Comparison of ENCODE assay signal across 1 cellular context in the genomic region with DNA sequence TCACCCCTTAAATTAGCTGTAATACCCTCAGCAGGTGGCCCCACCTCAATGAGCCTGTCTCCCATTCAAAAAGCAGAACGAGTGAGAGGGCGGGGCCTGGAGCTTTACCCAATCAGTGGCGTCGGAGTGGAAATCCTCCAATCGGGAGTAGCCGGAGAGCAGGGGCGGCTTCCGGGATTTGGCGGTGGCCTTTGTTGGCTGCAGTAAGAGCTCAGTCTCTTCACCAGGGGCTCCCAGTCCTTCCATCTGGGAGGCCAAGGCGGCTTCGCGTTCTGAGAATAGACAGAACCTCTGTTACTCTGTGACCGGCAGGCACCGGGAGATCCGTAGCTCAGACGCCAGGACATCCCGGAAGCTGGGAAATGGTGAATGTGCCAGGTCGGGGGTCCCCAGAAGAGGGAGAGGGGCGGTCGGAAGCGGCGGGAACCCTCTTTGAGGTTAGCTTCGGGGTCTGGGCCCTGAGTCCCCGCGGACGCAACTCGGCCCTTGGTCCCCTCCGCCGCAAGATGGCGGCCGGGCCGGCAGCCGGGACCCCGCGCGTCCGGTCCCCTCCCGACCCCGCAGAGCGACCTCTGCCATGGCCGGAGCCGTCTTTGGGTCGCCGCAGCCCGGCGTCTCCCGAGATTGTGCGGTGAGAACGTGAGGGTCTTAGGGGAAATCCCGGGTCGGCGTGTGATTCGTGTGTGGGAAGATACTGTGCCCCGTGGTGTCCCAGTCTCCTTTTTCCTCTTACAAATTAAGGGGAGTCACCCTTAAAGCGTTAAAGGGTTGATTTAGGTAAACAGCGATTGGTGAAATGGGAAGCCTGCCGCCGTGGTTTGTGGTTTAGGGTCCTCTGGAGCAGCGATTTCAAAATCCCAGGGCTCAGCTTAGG.
TF ChIP-seq lines count a peak whose summit lies in the region.

No MANE protein-coding gene starts in this region.

TF ChIP-seq in HepG2, 621 proteins besides CTCF, POLR2A, EP300 and RAD21 (continued from another document and continues in another):
- TF ChIP-seq HIC2 (CRISPR knock-in tag; IDR thresholded peaks at IDR 0.05; ENCODE audit: low read depth): no peak
- TF ChIP-seq ZC3H4 (CRISPR knock-in tag; IDR thresholded peaks at IDR 0.05; ENCODE audit: borderline replicate concordance): peak; percentile 80
- 0 out of 2 replicates have a peak, but pooled peaks have one; percentile 69 for TF ChIP-seq ZNF335 (CRISPR knock-in tag; IDR thresholded peaks at IDR 0.05)
- peak; percentile 60 for TF ChIP-seq ETV5 (CRISPR knock-in tag; IDR thresholded peaks at IDR 0.05; ENCODE audit: borderline replicate concordance)
- no peak for TF ChIP-seq ZNF720 (CRISPR knock-in tag; IDR thresholded peaks at IDR 0.05)
- TF ChIP-seq KDM4B (CRISPR knock-in tag; IDR thresholded peaks at IDR 0.05): peak; percentile 65
- no peak for TF ChIP-seq ZNF3 (CRISPR knock-in tag; IDR thresholded peaks at IDR 0.05)
- no peak for TF ChIP-seq SMC3 (IDR thresholded peaks at IDR 0.05; ENCODE audit: low read length)
- TF ChIP-seq FOXP1 (IDR thresholded peaks at IDR 0.05): no peak
- no peak for TF ChIP-seq FOXP1 (CRISPR knock-in tag; IDR thresholded peaks at IDR 0.05)
- TF ChIP-seq CENPT (CRISPR knock-in tag; IDR thresholded peaks at IDR 0.05; ENCODE audit: low read depth): peak; percentile 88; the same call in 1 of the 2 replicates
- TF ChIP-seq SMARCE1 (IDR thresholded peaks at IDR 0.05; ENCODE audit: borderline replicate concordance): no peak
- TF ChIP-seq ZSCAN20 (CRISPR knock-in tag; IDR thresholded peaks at IDR 0.05; ENCODE audit: borderline replicate concordance): peak; percentile 90
- peak; percentile 64; the same call in 1 of the 2 replicates for TF ChIP-seq MTF1 (CRISPR knock-in tag; IDR thresholded peaks at IDR 0.05)
- no peak for TF ChIP-seq ATAD3A (CRISPR knock-in tag; IDR thresholded peaks at IDR 0.05)
- TF ChIP-seq ZNF605 (CRISPR knock-in tag; IDR thresholded peaks at IDR 0.05): peak; percentile 92
- TF ChIP-seq ZNF777 (CRISPR knock-in tag; IDR thresholded peaks at IDR 0.05): peak; percentile 76
- TF ChIP-seq, protein P1, sequence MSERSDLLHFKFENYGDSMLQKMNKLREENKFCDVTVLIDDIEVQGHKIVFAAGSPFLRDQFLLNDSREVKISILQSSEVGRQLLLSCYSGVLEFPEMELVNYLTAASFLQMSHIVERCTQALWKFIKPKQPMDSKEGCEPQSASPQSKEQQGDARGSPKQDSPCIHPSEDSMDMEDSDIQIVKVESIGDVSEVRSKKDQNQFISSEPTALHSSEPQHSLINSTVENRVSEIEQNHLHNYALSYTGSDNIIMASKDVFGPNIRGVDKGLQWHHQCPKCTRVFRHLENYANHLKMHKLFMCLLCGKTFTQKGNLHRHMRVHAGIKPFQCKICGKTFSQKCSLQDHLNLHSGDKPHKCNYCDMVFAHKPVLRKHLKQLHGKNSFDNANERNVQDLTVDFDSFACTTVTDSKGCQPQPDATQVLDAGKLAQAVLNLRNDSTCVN (CRISPR knock-in tag; IDR thresholded peaks at IDR 0.05; ENCODE audit: borderline replicate concordance): peak; percentile 71; the same call in 1 of the 2 replicates
- TF ChIP-seq, protein P2, sequence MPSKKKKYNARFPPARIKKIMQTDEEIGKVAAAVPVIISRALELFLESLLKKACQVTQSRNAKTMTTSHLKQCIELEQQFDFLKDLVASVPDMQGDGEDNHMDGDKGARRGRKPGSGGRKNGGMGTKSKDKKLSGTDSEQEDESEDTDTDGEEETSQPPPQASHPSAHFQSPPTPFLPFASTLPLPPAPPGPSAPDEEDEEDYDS (CRISPR knock-in tag; IDR thresholded peaks at IDR 0.05): peak; percentile 91; the same call in 1 of the 2 replicates
- no peak for TF ChIP-seq STAG1 (CRISPR knock-in tag; IDR thresholded peaks at IDR 0.05)
- peak; percentile 36; the same call in 1 of the 2 replicates for TF ChIP-seq ZNF678 (CRISPR knock-in tag; IDR thresholded peaks at IDR 0.05)
- peak; percentile 80 for TF ChIP-seq XRCC5 (optimal IDR thresholded peaks at IDR 0.05; ENCODE audit: low read length)
- peak; percentile 39; the same call in 1 of the 2 replicates for TF ChIP-seq ZNF121 (CRISPR knock-in tag; IDR thresholded peaks at IDR 0.05)
- no peak for TF ChIP-seq NR3C1 (CRISPR knock-in tag; IDR thresholded peaks at IDR 0.05)
- TF ChIP-seq E2F1 (CRISPR knock-in tag; IDR thresholded peaks at IDR 0.05): peak; percentile 65
- TF ChIP-seq, protein P3, sequence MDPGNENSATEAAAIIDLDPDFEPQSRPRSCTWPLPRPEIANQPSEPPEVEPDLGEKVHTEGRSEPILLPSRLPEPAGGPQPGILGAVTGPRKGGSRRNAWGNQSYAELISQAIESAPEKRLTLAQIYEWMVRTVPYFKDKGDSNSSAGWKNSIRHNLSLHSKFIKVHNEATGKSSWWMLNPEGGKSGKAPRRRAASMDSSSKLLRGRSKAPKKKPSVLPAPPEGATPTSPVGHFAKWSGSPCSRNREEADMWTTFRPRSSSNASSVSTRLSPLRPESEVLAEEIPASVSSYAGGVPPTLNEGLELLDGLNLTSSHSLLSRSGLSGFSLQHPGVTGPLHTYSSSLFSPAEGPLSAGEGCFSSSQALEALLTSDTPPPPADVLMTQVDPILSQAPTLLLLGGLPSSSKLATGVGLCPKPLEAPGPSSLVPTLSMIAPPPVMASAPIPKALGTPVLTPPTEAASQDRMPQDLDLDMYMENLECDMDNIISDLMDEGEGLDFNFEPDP (CRISPR knock-in tag; conservative IDR thresholded peaks at IDR 0.05): 0 out of 2 replicates have a peak, but pooled peaks have one; percentile 85
- peak; percentile 70 for TF ChIP-seq ZBTB1 (CRISPR knock-in tag; IDR thresholded peaks at IDR 0.05; ENCODE audit: borderline replicate concordance)
- TF ChIP-seq HNRNPK (IDR thresholded peaks at IDR 0.05; ENCODE audit: low read depth, low read length, poor library complexity, severe bottlenecking): peak; percentile 48
- TF ChIP-seq ZNF44 (CRISPR knock-in tag; IDR thresholded peaks at IDR 0.05): 0 out of 2 replicates have a peak, but pooled peaks have one; percentile 26
- TF ChIP-seq, protein P4, sequence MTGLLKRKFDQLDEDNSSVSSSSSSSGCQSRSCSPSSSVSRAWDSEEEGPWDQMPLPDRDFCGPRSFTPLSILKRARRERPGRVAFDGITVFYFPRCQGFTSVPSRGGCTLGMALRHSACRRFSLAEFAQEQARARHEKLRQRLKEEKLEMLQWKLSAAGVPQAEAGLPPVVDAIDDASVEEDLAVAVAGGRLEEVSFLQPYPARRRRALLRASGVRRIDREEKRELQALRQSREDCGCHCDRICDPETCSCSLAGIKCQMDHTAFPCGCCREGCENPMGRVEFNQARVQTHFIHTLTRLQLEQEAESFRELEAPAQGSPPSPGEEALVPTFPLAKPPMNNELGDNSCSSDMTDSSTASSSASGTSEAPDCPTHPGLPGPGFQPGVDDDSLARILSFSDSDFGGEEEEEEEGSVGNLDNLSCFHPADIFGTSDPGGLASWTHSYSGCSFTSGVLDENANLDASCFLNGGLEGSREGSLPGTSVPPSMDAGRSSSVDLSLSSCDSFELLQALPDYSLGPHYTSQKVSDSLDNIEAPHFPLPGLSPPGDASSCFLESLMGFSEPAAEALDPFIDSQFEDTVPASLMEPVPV (CRISPR knock-in tag; IDR thresholded peaks at IDR 0.05): peak; percentile 98
- TF ChIP-seq HOXD1 (CRISPR knock-in tag; IDR thresholded peaks at IDR 0.05): peak; percentile 70; the same call in 1 of the 2 replicates
- TF ChIP-seq HIVEP1 (CRISPR knock-in tag; IDR thresholded peaks at IDR 0.05): peak; percentile 82
- no peak for TF ChIP-seq ZBTB49 (CRISPR knock-in tag; IDR thresholded peaks at IDR 0.05; ENCODE audit: borderline replicate concordance)
- TF ChIP-seq CHCHD3 (CRISPR knock-in tag; IDR thresholded peaks at IDR 0.05): no peak
- peak; percentile 67 for TF ChIP-seq ZBTB38 (CRISPR knock-in tag; IDR thresholded peaks at IDR 0.05)
- TF ChIP-seq ZBTB20 (CRISPR knock-in tag; IDR thresholded peaks at IDR 0.05; ENCODE audit: borderline replicate concordance, low read depth): peak; percentile 25; the same call in 1 of the 2 replicates
- TF ChIP-seq BCLAF1 (IDR thresholded peaks at IDR 0.05): no peak
- no peak for TF ChIP-seq ZIK1 (CRISPR knock-in tag; IDR thresholded peaks at IDR 0.05; ENCODE audit: borderline replicate concordance, low read depth)
- TF ChIP-seq NFATC3 (CRISPR knock-in tag; IDR thresholded peaks at IDR 0.05): no peak
- TF ChIP-seq ARID4A (CRISPR knock-in tag; IDR thresholded peaks at IDR 0.05; ENCODE audit: borderline replicate concordance): peak; percentile 89
- no peak for TF ChIP-seq KLF9 (CRISPR knock-in tag; IDR thresholded peaks at IDR 0.05; ENCODE audit: low read depth)
